Comparison of ENCODE assay signal across 21 cellular contexts in the genomic region with DNA sequence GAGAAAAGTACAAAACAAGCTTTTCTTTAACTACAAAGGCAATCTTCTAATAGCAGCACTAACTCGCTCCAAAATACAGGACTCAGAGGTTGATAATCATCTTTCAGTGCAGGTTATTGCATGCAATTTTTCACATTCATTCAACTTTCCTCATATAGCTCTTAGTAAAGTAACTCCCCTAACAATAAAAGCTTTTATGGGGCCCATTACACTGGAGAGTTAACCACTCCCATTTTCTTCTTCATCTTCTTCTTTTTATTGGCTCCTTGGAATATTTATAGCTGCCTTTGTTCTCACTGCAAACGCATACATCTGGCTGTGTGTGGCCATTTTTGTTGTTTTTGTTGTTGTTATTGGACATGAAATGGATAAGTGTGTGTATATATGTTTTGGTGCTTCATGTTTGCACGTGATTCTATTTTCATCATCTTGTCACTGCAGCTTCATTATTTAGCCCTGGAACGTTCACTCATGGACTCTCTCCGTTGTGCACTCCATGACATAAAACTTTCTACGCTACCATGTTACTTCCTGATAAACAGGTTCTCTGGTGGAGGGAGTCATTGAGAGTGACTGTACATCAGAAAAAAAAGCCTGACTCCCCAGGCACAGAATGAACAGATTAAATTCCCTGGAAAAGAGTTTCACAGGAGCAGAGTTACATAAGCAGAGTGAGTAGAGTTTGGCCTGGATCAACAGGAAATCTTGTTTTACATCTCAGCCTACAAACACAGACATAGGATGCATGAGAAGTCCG.
"Had no signal": no experiment of that assay in that cellular context is flagged by ENCODE, and none has a peak within 500 bp of the region (broad histone marks: within the 10 kb centered on the region; RNA-seq: fewer than 3 reads in every experiment).

No MANE protein-coding gene starts in this region.

- DNase-seq: activated CD4-positive, alpha-beta T cell treated with anti-CD3 and anti-CD28 coated beads for 4 hours; activated CD8-positive, alpha-beta T cell treated with anti-CD3 and anti-CD28 coated beads for 36 hours; activated effector memory CD4-positive, alpha-beta T cell treated with anti-CD3 and anti-CD28 coated beads, Interleukin-2, amount 50 U/mL, for 16 hours; activated T-cell treated with anti-CD3 and anti-CD28 coated beads, Interleukin-2, amount 50 U/mL, for 48 hours; amniotic stem cell; body of pancreas; central memory CD4-positive, alpha-beta T cell; foreskin melanocyte; heart left ventricle; immature natural killer cell; left cardiac atrium; lower lobe of right lung; sigmoid colon; spleen; stimulated activated naive CD8-positive, alpha-beta T cell treated with anti-CD3 and anti-CD28 coated beads, Interleukin-15, amount 100 ng/mL, for 72 hours; T-helper 2 cell; upper lobe of left lung had no signal

- H3K36me3 ChIP-seq: heart left ventricle, lower lobe of right lung, neural progenitor cell, sigmoid colon, spleen, upper lobe of left lung had no signal

- H3K27me3 ChIP-seq: body of pancreas, heart left ventricle, neural progenitor cell, sigmoid colon, spleen, upper lobe of left lung had no signal

- H3K9me3 ChIP-seq: body of pancreas, heart left ventricle, lower lobe of right lung, sigmoid colon, spleen, upper lobe of left lung had no signal

- H3K4me1 ChIP-seq: heart left ventricle, lower lobe of right lung, sigmoid colon, spleen, upper lobe of left lung had no signal

- H3K27ac ChIP-seq: body of pancreas, coronary artery, heart left ventricle, lower lobe of right lung, neural progenitor cell, sigmoid colon, spleen, upper lobe of left lung had no signal

- H3K4me3 ChIP-seq: body of pancreas, coronary artery, heart left ventricle, lower lobe of right lung, neural progenitor cell, sigmoid colon, spleen, upper lobe of left lung had no signal

- ATAC-seq: activated CD8-positive, alpha-beta T cell treated with anti-CD3 and anti-CD28 coated beads for 36 hours; activated naive CD4-positive, alpha-beta T cell treated with anti-CD3 and anti-CD28 coated beads, Interleukin-2, amount 50 U/mL, for 72 hours; body of pancreas; heart left ventricle; left cardiac atrium; lower lobe of right lung; stimulated activated naive CD8-positive, alpha-beta T cell treated with anti-CD3 and anti-CD28 coated beads, Interleukin-15, amount 100 ng/mL, for 72 hours; WTC11 had no signal
